Comparison of ENCODE assay signal across 8 cellular contexts in the genomic region with DNA sequence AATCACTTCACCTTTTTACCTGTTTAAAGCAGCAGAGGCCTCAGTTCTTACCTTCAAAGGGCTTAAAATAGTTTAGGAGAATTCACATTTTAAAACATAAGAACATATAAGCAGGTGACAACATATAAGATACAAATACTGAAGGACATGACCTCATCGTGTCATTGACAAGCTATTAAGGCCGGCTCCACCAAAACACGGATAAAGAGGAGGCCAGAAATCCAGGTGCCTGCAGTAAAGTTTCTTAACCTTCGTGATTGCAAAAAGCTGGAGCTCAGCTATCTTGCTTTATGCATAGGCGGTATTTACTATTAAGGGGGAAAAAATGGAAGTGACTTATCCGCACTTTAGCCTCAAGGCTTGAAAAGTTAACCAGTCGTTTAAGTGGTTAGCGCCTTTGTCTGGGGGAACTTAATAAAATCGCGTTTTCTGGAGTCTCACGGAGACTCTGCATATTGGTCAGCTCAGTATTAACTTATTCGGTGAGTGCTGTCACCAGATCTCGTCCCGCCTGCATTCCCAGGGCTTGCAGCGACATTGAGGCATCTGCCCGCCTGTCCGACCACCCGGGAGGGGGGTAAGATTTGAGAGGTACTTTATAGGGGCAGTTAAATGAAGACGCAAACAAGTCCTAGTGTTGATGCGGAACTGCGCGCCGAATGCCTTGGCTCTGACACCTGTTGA. TPM values are rescaled to one million over a fixed set of nuclear protein-coding genes. Genes with fewer than 3 reads are reported as not detected.
DNase-seq lines count a peak whose midpoint lies in the region; ATAC-seq and TF ChIP-seq lines count a peak whose summit lies in the region.

No MANE protein-coding gene starts in this region.

- no peaks in the 10 kb centered on the region for H3K9me3 Mint-ChIP-seq in stimulated activated effector memory CD8-positive, alpha-beta T cell treated with anti-CD3 and anti-CD28 coated beads, Interleukin-12 subunit alpha, Interleukin-12 subunit beta, amount 100 ng/mL, for 72 hours

- no peak for TF ChIP-seq CTCF in AG04450 (IDR thresholded peaks at IDR 0.05; ENCODE audit: low read depth, low read length)
- no peak for TF ChIP-seq CTCF in HL-60 (IDR thresholded peaks at IDR 0.05; ENCODE audit: insufficient read depth, low read length)
- no peak for TF ChIP-seq CTCF in adrenal gland (IDR thresholded peaks at IDR 0.05)
- no peak for TF ChIP-seq CTCF in right lobe of liver (IDR thresholded peaks at IDR 0.05)

- intact Hi-C loops in adrenal gland (cut with DNase I), result no loop called here
- intact Hi-C loops in right lobe of liver (cut with DNase I), result no loop called here

- H3K27ac ChIP-seq in AG04450 (ENCODE audit: low read depth, low read length) (peak overlapping the region; percentile 81), HL-60 (replicated peaks) (peak overlapping the region; percentile 97), adrenal gland (peak overlapping the region; percentile 58 to 97 (median 92)), right lobe of liver (peak overlapping the region; percentile 94 to 97 (median 96))

- H3K4me1 ChIP-seq in adrenal gland (replicated peaks in 1 of 2) (peaks cover 31 to 38% of the 10 kb centered on the region in 2 donors), right lobe of liver (peaks cover 0 to 33% (median 16%) of the 10 kb centered on the region in 4 donors)

- DNase-seq in AG04450 (ENCODE audit: low read depth, low spot score), result no peak
- DNase-seq in HL-60 (ENCODE audit: low read depth in 1 of 2, low spot score in 1 of 2), result peak; percentile 32 to 45
- peak in 1 of 7 donors; percentile 30 for DNase-seq in adrenal gland
- no peak for DNase-seq in right lobe of liver
- DNase-seq in stimulated activated effector memory CD8-positive, alpha-beta T cell treated with anti-CD3 and anti-CD28 coated beads, Interleukin-12 subunit alpha, Interleukin-12 subunit beta, amount 100 ng/mL, for 72 hours (ENCODE audit: low spot score in 2 of 2), result no peak
- DNase-seq in activated CD4-positive, CD25-positive, alpha-beta regulatory T cell (lab: John Stamatoyannopoulos, UW), result no peak

- H3K9me3 ChIP-seq in AG04450 (ENCODE audit: control insufficient read depth, insufficient read depth, low read length) (no peaks in the 10 kb centered on the region), adrenal gland (replicated peaks in 1 of 3) (no peaks in the 10 kb centered on the region), right lobe of liver (no peaks in the 10 kb centered on the region)

- peak in 1 of 2 donors; percentile 88 for TF ChIP-seq POLR2A in adrenal gland (IDR thresholded peaks at IDR 0.05)
- no peak for TF ChIP-seq POLR2A in right lobe of liver (IDR thresholded peaks at IDR 0.05)

- H3K4me1 Mint-ChIP-seq in stimulated activated effector memory CD8-positive, alpha-beta T cell treated with anti-CD3 and anti-CD28 coated beads, Interleukin-12 subunit alpha, Interleukin-12 subunit beta, amount 100 ng/mL, for 72 hours, result peaks cover 33% of the 10 kb centered on the region

- H3K27me3 ChIP-seq in AG04450 (ENCODE audit: control insufficient read depth, insufficient read depth, low read length), result no peaks in the 10 kb centered on the region
- H3K27me3 ChIP-seq in HL-60 (ENCODE audit: insufficient read depth, poor library complexity, severe bottlenecking), result no peaks in the 10 kb centered on the region
- no peaks in the 10 kb centered on the region for H3K27me3 ChIP-seq in adrenal gland
- H3K27me3 ChIP-seq in right lobe of liver, result no peaks in the 10 kb centered on the region

- no peak overlapping the region for H3K4me3 Mint-ChIP-seq in stimulated activated effector memory CD8-positive, alpha-beta T cell treated with anti-CD3 and anti-CD28 coated beads, Interleukin-12 subunit alpha, Interleukin-12 subunit beta, amount 100 ng/mL, for 72 hours

- H3K4me3 ChIP-seq in AG04450 (ENCODE audit: low read depth, low read length), result peak overlapping the region; percentile 68
- H3K4me3 ChIP-seq in HL-60 (replicated peaks; ENCODE audit: insufficient read depth, low read length), result peak overlapping the region; percentile 29
- H3K4me3 ChIP-seq in adrenal gland, result peak overlapping the region in 3 of 4 donors; percentile 40 to 58 (median 42)
- H3K4me3 ChIP-seq in right lobe of liver, result peak overlapping the region; percentile 48 to 60 (median 49)

- H3K36me3 ChIP-seq in adrenal gland (replicated peaks in 1 of 2) (peaks cover 0 to 17% of the 10 kb centered on the region in 2 donors), right lobe of liver (peaks cover 0 to 18% (median 6%) of the 10 kb centered on the region in 4 donors)

- no peak overlapping the region for H3K27ac Mint-ChIP-seq in stimulated activated effector memory CD8-positive, alpha-beta T cell treated with anti-CD3 and anti-CD28 coated beads, Interleukin-12 subunit alpha, Interleukin-12 subunit beta, amount 100 ng/mL, for 72 hours

- ATAC-seq in right lobe of liver (no peak), esophagus mucosa (no peak), GM18861 (IDR thresholded peaks at IDR 0.05; ENCODE audit: unreplicated experiment) (no peak)
- no peak for ATAC-seq in stimulated activated effector memory CD8-positive, alpha-beta T cell treated with anti-CD3 and anti-CD28 coated beads, Interleukin-12 subunit alpha, Interleukin-12 subunit beta, amount 100 ng/mL, for 72 hours

- POLR2A ChIA-PET in AG04450 (lab: Yijun Ruan, JAX), result interaction anchor here (0.5 to 1.6 kb wide), 15 partner anchors 9 to 1041 kb away, joined by 3 to 16 read pairs (median 5); a partner anchor contains a TSS

- WGBS in adrenal gland, 4 donors, result 13 to 18% (median 13%) methylated on average over 20 to 23 of the region's 23 CpGs
- WGBS in right lobe of liver (ENCODE audit: insufficient coverage, low coverage, low lambda C conversion rate, missing lambda C conversion rate), result 15% methylated on average over 14 of the region's 23 CpGs

- CTCF ChIA-PET in AG04450 (lab: Charles Lee), result interaction anchor here (0.6 to 3.3 kb wide), 8 partner anchors 24 to 167 kb away, joined by 3 to 22 read pairs (median 5); a partner anchor contains a TSS

- H3K36me3 Mint-ChIP-seq in stimulated activated effector memory CD8-positive, alpha-beta T cell treated with anti-CD3 and anti-CD28 coated beads, Interleukin-12 subunit alpha, Interleukin-12 subunit beta, amount 100 ng/mL, for 72 hours, result peaks cover 35% of the 10 kb centered on the region

RNA-seq across cellular contexts. Expression of a gene that starts 1.1 kb away (rescaled TPM):
- polyA plus RNA-seq in AG04450 (2011; rRNA removed) (44.6 and 45.9 TPM in 2 replicates), adrenal gland (10 to 100 TPM; 16.3 to 48.8 (median 18.3) TPM)
- polyA minus RNA-seq in AG04450 (2011; rRNA and poly(A)+ RNA removed), result 149 and 169 TPM in 2 replicates
- total RNA-seq in adrenal gland (10 to 100 TPM; 34.9 to 90.0 (median 61.7) TPM), right lobe of liver (10 to 100 TPM; 20.3 to 29.2 (median 23.9) TPM), esophagus mucosa (71.0 TPM)

RNA-seq across cellular contexts. Expression of a gene that starts 42.7 kb away (rescaled TPM):
- polyA plus RNA-seq in AG04450 (2011; rRNA removed) (not detected in 2 replicates), adrenal gland (under 1 TPM in 1 of 3 donors, not detected in 2; 0.03 TPM)
- 0.26 TPM in 1 of 2 replicates, not detected in the other for polyA minus RNA-seq in AG04450 (2011; rRNA and poly(A)+ RNA removed)
- total RNA-seq in adrenal gland (not detected), right lobe of liver (not detected), esophagus mucosa (not detected)

RNA-seq across cellular contexts. Expression of a gene that starts 44.8 kb away (rescaled TPM):
- not detected in 2 replicates for polyA plus RNA-seq in AG04450 (2011; rRNA removed)
- not detected in 2 replicates for polyA minus RNA-seq in AG04450 (2011; rRNA and poly(A)+ RNA removed)
- 100 to 1,000 TPM in 1 of 8 donors, 10 to 100 TPM in 7; 26.7 to 104 (median 74.2) TPM for total RNA-seq in adrenal gland
- 10 to 100 TPM; 19.8 to 41.2 (median 26.6) TPM for polyA plus RNA-seq in adrenal gland
- under 1 TPM; 0.09 to 0.74 (median 0.48) TPM for total RNA-seq in right lobe of liver
- total RNA-seq in esophagus mucosa, result not detected

RNA-seq across cellular contexts. Expression of a gene that starts 57.4 kb away (rescaled TPM):
- polyA plus RNA-seq in AG04450 (2011; rRNA removed), result 40.0 and 46.7 TPM in 2 replicates
- 47.7 and 56.2 TPM in 2 replicates for polyA minus RNA-seq in AG04450 (2011; rRNA and poly(A)+ RNA removed)
- total RNA-seq in adrenal gland, result 100 to 1,000 TPM in 2 of 8 donors, 10 to 100 TPM in 6; 50.1 to 108 (median 82.4) TPM
- polyA plus RNA-seq in adrenal gland, result 100 to 1,000 TPM in 2 of 3 donors, 10 to 100 TPM in 1; 59.2 to 210 (median 172) TPM
- total RNA-seq in right lobe of liver, result 10 to 100 TPM; 22.0 to 29.1 (median 26.7) TPM
- total RNA-seq in esophagus mucosa, result 28.5 TPM

Comparison
In these comparisons a context has a peak if more than half of its experiments do, and no peak if none do; other contexts are left out.
1. DNase-seq: peak in HL-60 (2 of 2); none in AG04450 (single experiment), right lobe of liver (0 of 3), stimulated activated effector memory CD8-positive, alpha-beta T cell treated with anti-CD3 and anti-CD28 coated beads, Interleukin-12 subunit alpha, Interleukin-12 subunit beta, amount 100 ng/mL, for 72 hours (0 of 2) and activated CD4-positive, CD25-positive, alpha-beta regulatory T cell (0 of 4).
2. RNA of a gene that starts 44.8 kb away (total RNA-seq): 26.7 to 104 TPM in adrenal gland; 0.09 to 0.74 TPM in right lobe of liver and not detected in esophagus mucosa (single experiment); every median in the first group is over 10 times any median in the second.
3. Peak in every context shown above with its lines, with median percentiles within 50 percentile points of each other: H3K27ac ChIP-seq and H3K4me3 ChIP-seq.